Comparison of ENCODE assay signal across 1 cellular context in the genomic region with DNA sequence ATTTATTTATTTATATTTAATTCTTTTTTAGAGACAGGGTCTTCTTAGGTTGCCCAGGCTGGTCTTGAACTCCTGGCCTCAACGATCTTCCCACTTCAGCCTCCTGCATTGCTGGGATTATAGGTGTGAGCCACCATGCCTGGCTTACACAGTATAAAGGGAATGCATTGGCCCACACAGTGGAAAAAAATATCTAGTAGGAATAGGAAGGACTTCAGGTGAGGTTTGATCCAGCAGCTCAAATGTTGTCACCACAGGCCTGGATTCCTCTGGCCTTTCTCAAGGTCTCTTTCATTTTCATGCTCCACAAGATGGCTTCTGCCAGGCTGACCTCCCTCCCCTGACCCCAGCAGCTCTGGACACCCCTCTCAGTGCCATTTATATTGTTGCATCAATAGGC.
TF ChIP-seq lines count a peak whose summit lies in the region.

No MANE protein-coding gene starts in this region.

TF ChIP-seq in endothelial cell of umbilical vein, 7 proteins besides CTCF, POLR2A, EP300 and RAD21:
- no peak for TF ChIP-seq MYC (IDR thresholded peaks at IDR 0.05; ENCODE audit: low read depth, low read length)
- no peak for TF ChIP-seq JUN (IDR thresholded peaks at IDR 0.05; ENCODE audit: borderline replicate concordance, insufficient read depth, insufficient read length, low read depth)
- no peak for TF ChIP-seq GATA2 (IDR thresholded peaks at IDR 0.05; ENCODE audit: insufficient read depth, insufficient read length, low read depth, low read length)
